11 cellular contexts compared by ENCODE assay signal in genomic region chr4:94454405-94454804, GRCh38. TPM values are rescaled to one million over a fixed set of nuclear protein-coding genes. Genes with fewer than 3 reads are reported as not detected.
DNase-seq lines count a peak whose midpoint lies in the region; ATAC-seq and TF ChIP-seq lines count a peak whose summit lies in the region.
"Had no signal": no experiment of that assay in that cellular context is flagged by ENCODE, and none has a peak within 500 bp of the region (broad histone marks: within the 10 kb centered on the region; RNA-seq: fewer than 3 reads in every experiment).

No MANE protein-coding gene starts in this region.

- H3K9me2 ChIP-seq in PC-3 (replicated peaks; ENCODE audit: low read length) = no peaks in the 10 kb centered on the region

- CTCF ChIA-PET in A673 (lab: Charles Lee) (no interaction called here), PC-3 (lab: Charles Lee) (no interaction called here)

- H4K20me1 ChIP-seq in PC-3 (ENCODE audit: low read length) = peaks cover 18% of the 10 kb centered on the region

- peak; percentile 7 for DNase-seq in A673 (ENCODE audit: low spot score)
- DNase-seq in PC-3 = peak; percentile 34
- DNase-seq in nephron progenitor cell = no peak
- no peak for DNase-seq in activated CD4-positive, alpha-beta T cell treated with anti-CD3 and anti-CD28 coated beads for 48 hours
- DNase-seq in cerebellum (ENCODE audit: low spot score) = no peak
- DNase-seq: NCI-H345 had no signal

- ATAC-seq in PC-3 = no peak
- ATAC-seq in HG02885 (IDR thresholded peaks at IDR 0.05; ENCODE audit: poor library complexity, unreplicated experiment) = no peak
- no peak for ATAC-seq in HG03159 (IDR thresholded peaks at IDR 0.05; ENCODE audit: unreplicated experiment)
- ATAC-seq: left lung had no signal

- peaks cover 32% of the 10 kb centered on the region for H3K4me1 ChIP-seq in A673 (ENCODE audit: insufficient read depth, low read length, poor library complexity, severe bottlenecking)
- peaks cover 38% of the 10 kb centered on the region for H3K4me1 ChIP-seq in PC-3 (ENCODE audit: insufficient read depth, low read length)
- H3K4me1 ChIP-seq in endocrine pancreas (ENCODE audit: control insufficient read depth, insufficient read depth, low read length) = peaks cover 31% of the 10 kb centered on the region

- H3K4me3 ChIP-seq in A673 (ENCODE audit: low read depth, low read length, poor library complexity, severe bottlenecking) = peak overlapping the region; percentile 82
- peak overlapping the region; percentile 93 for H3K4me3 ChIP-seq in PC-3 (ENCODE audit: low read length)
- H3K4me3 ChIP-seq in endocrine pancreas (ENCODE audit: control insufficient read depth, insufficient read depth, low read length) = peak overlapping the region; percentile 94
- H3K4me3 ChIP-seq: BLaER1 had no signal

- no peaks in the 10 kb centered on the region for H3K9me3 Mint-ChIP-seq in nephron progenitor cell

- POLR2A ChIA-PET in A673 (lab: Charles Lee; ENCODE audit: low non-redundant PET) = no interaction called here
- POLR2A ChIA-PET in PC-3 (lab: Charles Lee; ENCODE audit: unreplicated experiment) = no interaction called here

- no peak for TF ChIP-seq CTCF in A673 (conservative IDR thresholded peaks at IDR 0.05; ENCODE audit: low read depth, low read length)
- no peak for TF ChIP-seq CTCF in PC-3 (conservative IDR thresholded peaks at IDR 0.05; ENCODE audit: low read depth, low read length)
- no peak for TF ChIP-seq CTCF in nephron progenitor cell (IDR thresholded peaks at IDR 0.05)

- H3F3A ChIP-seq in PC-3 (ENCODE audit: low read length, unreplicated experiment) = peaks cover 4% of the 10 kb centered on the region

- BruUV-seq in A673 (replicated peaks; lab: Mats Ljungman, UMichigan) (no TSS peak), PC-3 (replicated peaks; lab: Mats Ljungman, UMichigan) (no TSS peak)

- H3K27me3 ChIP-seq in A673 (replicated peaks; ENCODE audit: insufficient read depth, low read depth, low read length, poor library complexity) (no peaks in the 10 kb centered on the region), PC-3 (ENCODE audit: low read length) (no peaks in the 10 kb centered on the region), endocrine pancreas (ENCODE audit: control insufficient read depth, insufficient read depth, low read length) (no peaks in the 10 kb centered on the region)

- H3K9me3 ChIP-seq in A673 (ENCODE audit: low read depth, low read length, poor library complexity, severe bottlenecking) = no peaks in the 10 kb centered on the region
- H3K9me3 ChIP-seq in PC-3 (ENCODE audit: low read length) = no peaks in the 10 kb centered on the region
- H3K9me3 ChIP-seq in endocrine pancreas (ENCODE audit: control insufficient read depth, low read length) = no peaks in the 10 kb centered on the region
- H3K9me3 ChIP-seq: BLaER1, left lung had no signal

- H3K27ac Mint-ChIP-seq in nephron progenitor cell = peak overlapping the region; percentile 50

- intact Hi-C loops in A673 (cut with micrococcal nuclease; ENCODE audit: unreplicated experiment) (loop anchor here (5.0 kb wide), 1 partner anchor 123 kb away; no protein-coding TSS in a partner anchor), PC-3 (cut with micrococcal nuclease) (loop anchor here (5.0 kb wide), 3 partner anchors 33 to 303 kb away; partner anchors contain the start of gene BMPR1B)

- peaks cover 61% of the 10 kb centered on the region for H3K4me1 Mint-ChIP-seq in nephron progenitor cell

- peaks cover 77% of the 10 kb centered on the region for H3K79me2 ChIP-seq in PC-3 (ENCODE audit: low read length)

- H3K27ac ChIP-seq in A673 (ENCODE audit: low read depth, low read length, poor library complexity, severe bottlenecking) (peak overlapping the region; percentile 72), PC-3 (ENCODE audit: low read length) (peak overlapping the region; percentile 29)
- H3K27ac ChIP-seq: BLaER1 had no signal

- peak overlapping the region; percentile 92 for H3K4me3 Mint-ChIP-seq in nephron progenitor cell

- H3K9ac ChIP-seq in PC-3 (ENCODE audit: low read length) (peak overlapping the region; percentile 27; the same call in 1 of the 2 replicates), endocrine pancreas (ENCODE audit: control insufficient read depth, insufficient read depth, low read length) (no peak overlapping the region)
- H3K9ac ChIP-seq: BLaER1 had no signal

- H3K4me2 ChIP-seq in PC-3 (ENCODE audit: low read length) = peak overlapping the region; percentile 93
- H3K4me2 ChIP-seq: BLaER1 had no signal

- peaks cover 17% of the 10 kb centered on the region for H3K36me3 Mint-ChIP-seq in nephron progenitor cell (ENCODE audit: low read depth)

- H3K36me3 ChIP-seq in A673 (ENCODE audit: insufficient read depth, low read length, poor library complexity, severe bottlenecking) (peaks cover 21% of the 10 kb centered on the region), PC-3 (ENCODE audit: low read depth, low read length) (peaks cover 12% of the 10 kb centered on the region), endocrine pancreas (ENCODE audit: control insufficient read depth, insufficient read depth, low read length) (peaks cover 6% of the 10 kb centered on the region)
- H3K36me3 ChIP-seq: BLaER1 had no signal

- H3K27me3 Mint-ChIP-seq in nephron progenitor cell (ENCODE audit: low read depth, poor library complexity) = no peaks in the 10 kb centered on the region

- no peak overlapping the region for H2AFZ ChIP-seq in PC-3 (ENCODE audit: low read length)

RNA-seq across cellular contexts. Expression of gene PDLIM5, which starts 2.7 kb away (rescaled TPM):
- total RNA-seq in A673 (2021) (174 and 183 TPM in 2 replicates), PC-3 (2014; rRNA removed) (30.7 and 57.8 TPM in 2 replicates), cerebellum (86.9 TPM)

Comparison
In these comparisons a context has a peak if more than half of its experiments do, and no peak if none do; other contexts are left out.
1. DNase-seq: peak in A673 (single experiment) and PC-3 (single experiment); none in nephron progenitor cell (single experiment), activated CD4-positive, alpha-beta T cell treated with anti-CD3 and anti-CD28 coated beads for 48 hours (single experiment) and cerebellum (single experiment).
2. Peak in every context shown above with its lines, with median percentiles within 50 percentile points of each other: H3K4me3 ChIP-seq.